8 cellular contexts compared by ENCODE assay signal in genomic region chr11:47213985-47214564, GRCh38. TPM values are rescaled to one million over a fixed set of nuclear protein-coding genes. Genes with fewer than 3 reads are reported as not detected.
A peak's percentile ranks its signal among the peaks of the same experiment; 100 is the strongest.
DNase-seq lines count a peak whose midpoint lies in the region; ATAC-seq and TF ChIP-seq lines count a peak whose summit lies in the region.

No MANE protein-coding gene starts in this region.

- intact Hi-C loops in sciatic nerve (cut with DNase I) = no loop called here

- no peaks in the 10 kb centered on the region for H3K27me3 ChIP-seq in WERI-Rb-1 (ENCODE audit: insufficient read depth, low read depth, severe bottlenecking)

- no peaks in the 10 kb centered on the region for H3K36me3 ChIP-seq in WERI-Rb-1

- no peaks in the 10 kb centered on the region for H3K9me3 ChIP-seq in WERI-Rb-1 (ENCODE audit: severe bottlenecking)

- DNase-seq in GM13977 (ENCODE audit: low spot score) = peak; percentile 82
- DNase-seq in NCI-H1694 (lab: John Stamatoyannopoulos, UW) = peak; percentile 72
- peak; percentile 69 for DNase-seq in T-helper 9 cell
- DNase-seq in astrocyte of the spinal cord (ENCODE audit: low read depth, low spot score) = peak; percentile 85
- DNase-seq in hypothalamus (lab: John Stamatoyannopoulos, UW) = peak; percentile 27 to 97 (median 87)
- DNase-seq in sciatic nerve (ENCODE audit: low spot score) = peak; percentile 94
- no peak for DNase-seq in WERI-Rb-1

- peak overlapping the region; percentile 62 for H3K4me3 ChIP-seq in astrocyte of the spinal cord (ENCODE audit: low read depth, low read length)
- no peak overlapping the region for H3K4me3 ChIP-seq in WERI-Rb-1 (ENCODE audit: low read depth, low read length)

- in situ Hi-C loops in GM13977 (cut with MboI; ENCODE audit: low pct_unique_long_range_greater_than_20kb, low sequenced_read_pairs, unreplicated experiment) = no loop called here
- in situ Hi-C loops in astrocyte of the spinal cord (cut with HindIII; ENCODE audit: low sequenced_read_pairs) = no loop called here

- ATAC-seq in HG02884 (IDR thresholded peaks at IDR 0.05; ENCODE audit: unreplicated experiment) (peak; percentile 56), sciatic nerve (peak; percentile 93)

- TF ChIP-seq CTCF in GM13977 (IDR thresholded peaks at IDR 0.05; ENCODE audit: extremely low read depth, insufficient read depth, missing control alignments) = no peak
- no peak for TF ChIP-seq CTCF in astrocyte of the spinal cord (IDR thresholded peaks at IDR 0.05; ENCODE audit: low read depth, low read length)
- TF ChIP-seq CTCF in WERI-Rb-1 (IDR thresholded peaks at IDR 0.05; ENCODE audit: low read depth, low read length) = no peak

- H3K27ac ChIP-seq in WERI-Rb-1 = no peak overlapping the region

RNA-seq across cellular contexts. Expression of gene DDB2, which starts 0.7 kb away (rescaled TPM):
- total RNA-seq in sciatic nerve = 44.3 TPM

RNA-seq across cellular contexts. Expression of gene PACSIN3, which starts 27.8 kb away (rescaled TPM):
- total RNA-seq in sciatic nerve = 66.0 TPM

RNA-seq across cellular contexts. Expression of gene ACP2, which starts 34.5 kb away (rescaled TPM):
- total RNA-seq in sciatic nerve = 35.7 TPM

RNA-seq across cellular contexts. Expression of gene ARFGAP2, which starts 37.4 kb away (rescaled TPM):
- 94.2 TPM for total RNA-seq in sciatic nerve

RNA-seq across cellular contexts. Expression of gene NR1H3, which starts 43.7 kb away (rescaled TPM):
- total RNA-seq in sciatic nerve = 132 TPM
